In the genomic region with DNA sequence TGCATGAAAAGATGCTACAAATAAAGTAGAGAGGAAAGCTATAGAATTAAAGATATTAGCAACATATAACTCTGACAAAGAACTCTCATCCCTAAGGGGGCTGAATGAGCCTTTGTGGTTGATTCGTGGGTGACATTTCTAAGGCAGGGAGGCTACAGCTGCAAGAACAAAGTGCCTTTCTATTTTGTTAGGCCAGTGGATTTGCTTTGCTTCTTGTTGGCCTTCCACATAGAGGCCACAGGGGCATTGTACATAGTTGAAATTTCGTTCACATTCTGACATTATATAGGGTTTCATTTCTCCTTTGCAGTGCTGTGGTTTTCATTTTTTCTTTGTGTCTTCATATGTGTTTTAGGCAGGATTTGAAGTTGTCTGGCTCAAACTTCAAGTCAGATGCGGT, we compare ENCODE assay signal across 1 cellular context.
TF ChIP-seq lines count a peak whose summit lies in the region.

No MANE protein-coding gene starts in this region.

TF ChIP-seq in HepG2, 621 proteins besides CTCF, POLR2A, EP300 and RAD21 (continued from another document):
- TF ChIP-seq HNRNPUL1 (IDR thresholded peaks at IDR 0.05; ENCODE audit: low read depth, low read length) (no peak), ZNF83 (CRISPR knock-in tag; IDR thresholded peaks at IDR 0.05; ENCODE audit: borderline replicate concordance) (no peak)
- TF ChIP-seq, protein P1, sequence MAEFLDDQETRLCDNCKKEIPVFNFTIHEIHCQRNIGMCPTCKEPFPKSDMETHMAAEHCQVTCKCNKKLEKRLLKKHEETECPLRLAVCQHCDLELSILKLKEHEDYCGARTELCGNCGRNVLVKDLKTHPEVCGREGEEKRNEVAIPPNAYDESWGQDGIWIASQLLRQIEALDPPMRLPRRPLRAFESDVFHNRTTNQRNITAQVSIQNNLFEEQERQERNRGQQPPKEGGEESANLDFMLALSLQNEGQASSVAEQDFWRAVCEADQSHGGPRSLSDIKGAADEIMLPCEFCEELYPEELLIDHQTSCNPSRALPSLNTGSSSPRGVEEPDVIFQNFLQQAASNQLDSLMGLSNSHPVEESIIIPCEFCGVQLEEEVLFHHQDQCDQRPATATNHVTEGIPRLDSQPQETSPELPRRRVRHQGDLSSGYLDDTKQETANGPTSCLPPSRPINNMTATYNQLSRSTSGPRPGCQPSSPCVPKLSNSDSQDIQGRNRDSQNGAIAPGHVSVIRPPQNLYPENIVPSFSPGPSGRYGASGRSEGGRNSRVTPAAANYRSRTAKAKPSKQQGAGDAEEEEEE (CRISPR knock-in tag; IDR thresholded peaks at IDR 0.05; ENCODE audit: borderline replicate concordance) = no peak
